ENCODE assay signal across 1 cellular context in genomic region chr20:47455133-47456040, GRCh38.
TF ChIP-seq lines count a peak whose summit lies in the region.

No MANE protein-coding gene starts in this region.

TF ChIP-seq in HepG2, 621 proteins besides CTCF, POLR2A, EP300 and RAD21 (continued from another document and continues in another):
- TF ChIP-seq ATF6 (CRISPR knock-in tag; conservative IDR thresholded peaks at IDR 0.05) (no peak), REPIN1 (CRISPR knock-in tag; IDR thresholded peaks at IDR 0.05; ENCODE audit: borderline replicate concordance, low read depth) (peak; percentile 92), CBX1 (IDR thresholded peaks at IDR 0.05; ENCODE audit: low read depth) (no peak), ZBTB20 (CRISPR knock-in tag; IDR thresholded peaks at IDR 0.05; ENCODE audit: borderline replicate concordance, low read depth) (peak; percentile 90; the same call in 1 of the 2 replicates), ZNF839 (CRISPR knock-in tag; IDR thresholded peaks at IDR 0.05; ENCODE audit: borderline replicate concordance) (no peak), ZNF619 (CRISPR knock-in tag; IDR thresholded peaks at IDR 0.05) (no peak), SNAI1 (CRISPR knock-in tag; IDR thresholded peaks at IDR 0.05; ENCODE audit: borderline replicate concordance) (peak; percentile 98), ZNF335 (CRISPR knock-in tag; IDR thresholded peaks at IDR 0.05) (peak; percentile 25; the same call in 1 of the 2 replicates), ZNF20 (CRISPR knock-in tag; IDR thresholded peaks at IDR 0.05) (peak; percentile 43; the same call in 1 of the 2 replicates), ZNF768 (CRISPR knock-in tag; IDR thresholded peaks at IDR 0.05) (no peak), ZNF17 (CRISPR knock-in tag; IDR thresholded peaks at IDR 0.05) (no peak), BCL3 (CRISPR knock-in tag; IDR thresholded peaks at IDR 0.05) (peak; percentile 53; the same call in 1 of the 2 replicates), ZNF224 (CRISPR knock-in tag; IDR thresholded peaks at IDR 0.05) (peak; percentile 80; the same call in 1 of the 2 replicates), SMYD3 (CRISPR knock-in tag; IDR thresholded peaks at IDR 0.05) (peak; percentile 97; the same call in 1 of the 2 replicates), FOSL2 (CRISPR knock-in tag; IDR thresholded peaks at IDR 0.05) (peak; percentile 94), ZNF672 (CRISPR knock-in tag; IDR thresholded peaks at IDR 0.05) (no peak), ZNF776 (CRISPR knock-in tag; IDR thresholded peaks at IDR 0.05) (no peak), ZNF878 (CRISPR knock-in tag; IDR thresholded peaks at IDR 0.05) (peak; percentile 69), PRDM10 (CRISPR knock-in tag; IDR thresholded peaks at IDR 0.05; ENCODE audit: low read depth) (peak; percentile 46; the same call in 1 of the 2 replicates), FOXO4 (CRISPR knock-in tag; conservative IDR thresholded peaks at IDR 0.05) (no peak), IRF2 (CRISPR knock-in tag; IDR thresholded peaks at IDR 0.05) (peak; percentile 79; the same call in 1 of the 2 replicates), ZSCAN9 (CRISPR knock-in tag; IDR thresholded peaks at IDR 0.05; ENCODE audit: borderline replicate concordance) (peak; percentile 91; the same call in 1 of the 2 replicates), PRDM15 (CRISPR knock-in tag; IDR thresholded peaks at IDR 0.05) (no peak; the same call in 1 of the 2 replicates), PHB2 (IDR thresholded peaks at IDR 0.05; ENCODE audit: partially characterized antibody) (no peak), ZNF709 (CRISPR knock-in tag; IDR thresholded peaks at IDR 0.05) (no peak), CREM (IDR thresholded peaks at IDR 0.05) (peak; percentile 98), CREM (CRISPR knock-in tag; IDR thresholded peaks at IDR 0.05) (no peak), KDM6A (CRISPR knock-in tag; IDR thresholded peaks at IDR 0.05; ENCODE audit: low read depth) (peak; percentile 90), RBM39 (IDR thresholded peaks at IDR 0.05; ENCODE audit: low read depth, low read length, poor library complexity, severe bottlenecking) (no peak), ZFP1 (CRISPR knock-in tag; IDR thresholded peaks at IDR 0.05) (peak; percentile 81), SIX4 (CRISPR knock-in tag; IDR thresholded peaks at IDR 0.05) (peak; percentile 72; the same call in 1 of the 2 replicates), GTF3A (CRISPR knock-in tag; conservative IDR thresholded peaks at IDR 0.05) (peak; percentile 95), SOX13 (IDR thresholded peaks at IDR 0.05) (peak; percentile 97), SOX13 (CRISPR knock-in tag; conservative IDR thresholded peaks at IDR 0.05 in 1 of 2, IDR thresholded peaks at IDR 0.05 in 1 of 2) (peak in 1 of 2 experiments; percentile 98; a peak in 2 of 4 replicates), FUBP1 (CRISPR knock-in tag; IDR thresholded peaks at IDR 0.05; ENCODE audit: borderline replicate concordance) (no peak), IRF1 (CRISPR knock-in tag; IDR thresholded peaks at IDR 0.05; ENCODE audit: low read depth) (peak; percentile 75; the same call in 1 of the 2 replicates), SYNCRIP (IDR thresholded peaks at IDR 0.05; ENCODE audit: insufficient read depth, low read depth, low read length) (no peak), NAIF1 (CRISPR knock-in tag; IDR thresholded peaks at IDR 0.05; ENCODE audit: borderline replicate concordance) (peak; percentile 89; the same call in 1 of the 2 replicates), RAD51 (IDR thresholded peaks at IDR 0.05; ENCODE audit: borderline replicate concordance) (no peak), ZNF879 (CRISPR knock-in tag; IDR thresholded peaks at IDR 0.05) (no peak), ZNF614 (CRISPR knock-in tag; IDR thresholded peaks at IDR 0.05; ENCODE audit: borderline replicate concordance) (peak; percentile 95), ZEB1 (IDR thresholded peaks at IDR 0.05; ENCODE audit: insufficient replicate concordance, low read depth) (peak; percentile 96), ATAD3A (CRISPR knock-in tag; IDR thresholded peaks at IDR 0.05) (no peak), MNT (IDR thresholded peaks at IDR 0.05) (peak; percentile 21; the same call in 1 of the 2 replicates), SSRP1 (CRISPR knock-in tag; IDR thresholded peaks at IDR 0.05) (peak; percentile 81; the same call in 1 of the 2 replicates), ZNF556 (CRISPR knock-in tag; IDR thresholded peaks at IDR 0.05; ENCODE audit: borderline replicate concordance) (peak; percentile 86), ZNF841 (CRISPR knock-in tag; IDR thresholded peaks at IDR 0.05; ENCODE audit: borderline replicate concordance) (no peak)
